In the genomic region with DNA sequence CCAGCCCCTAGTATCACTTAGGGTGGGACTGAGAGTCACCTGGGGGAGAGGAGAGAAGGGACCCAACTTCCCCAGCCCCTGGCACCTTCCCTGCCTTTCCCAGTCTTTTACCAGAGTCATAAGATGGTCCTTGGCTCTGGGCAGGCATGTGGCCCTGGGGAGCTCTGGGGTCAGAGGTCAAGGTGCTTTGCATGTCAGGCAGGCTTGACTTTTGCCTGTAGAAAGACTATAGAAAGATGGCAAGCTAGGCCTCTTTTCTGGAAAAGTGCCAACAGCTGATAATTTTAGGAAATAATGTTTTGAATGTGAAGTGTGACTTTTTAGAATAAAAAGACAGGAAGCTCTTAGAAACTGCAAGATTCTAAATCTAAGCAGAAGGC, we compare ENCODE assay signal across 16 cellular contexts.
DNase-seq lines count a peak whose midpoint lies in the region; ATAC-seq, FAIRE-seq and TF ChIP-seq lines count a peak whose summit lies in the region.
"Had no signal": no experiment of that assay in that cellular context is flagged by ENCODE, and none has a peak within 500 bp of the region (broad histone marks: within the 10 kb centered on the region; RNA-seq: fewer than 3 reads in every experiment).

No MANE protein-coding gene starts in this region.

- CTCF ChIA-PET in CD8-positive, alpha-beta T cell (lab: Charles Lee) = interaction anchor here (0.6 to 2.8 kb wide), 6 partner anchors 10 to 47 kb away, joined by 3 to 23 read pairs (median 8); no protein-coding TSS in a partner anchor

- peak overlapping the region; percentile 8; the same call in 1 of the 2 replicates for H3K4me2 ChIP-seq in OCI-LY3 (ENCODE audit: low read length)

- H2AFZ ChIP-seq in OCI-LY3 (ENCODE audit: low read depth, low read length) = no peak overlapping the region

- peaks cover 70% of the 10 kb centered on the region for H3K36me3 Mint-ChIP-seq in CD8-positive, alpha-beta T cell
- H3K36me3 Mint-ChIP-seq in glutamatergic neuron (ENCODE audit: unreplicated experiment) = no peaks in the 10 kb centered on the region

- peak overlapping the region; percentile 1; the same call in 1 of the 2 replicates for H3K9ac ChIP-seq in OCI-LY3 (ENCODE audit: low read length)

- H3K4me1 ChIP-seq in CD8-positive, alpha-beta T cell (ENCODE audit: insufficient read depth, low read length) = peaks cover 43% of the 10 kb centered on the region
- H3K4me1 ChIP-seq in OCI-LY3 (ENCODE audit: low read length) = peaks cover 64% of the 10 kb centered on the region
- H3K4me1 ChIP-seq in spleen = peaks cover 27 to 97% (median 51%) of the 10 kb centered on the region in 6 donors
- H3K4me1 ChIP-seq in upper lobe of right lung = peaks cover 20% of the 10 kb centered on the region

- no peak for ATAC-seq in CD8-positive, alpha-beta T cell
- no peak for ATAC-seq in upper lobe of right lung
- no peak for ATAC-seq in HG03039 (IDR thresholded peaks at IDR 0.05; ENCODE audit: unreplicated experiment)
- ATAC-seq: Panc1 had no signal

- no peak for TF ChIP-seq POLR2A in spleen (IDR thresholded peaks at IDR 0.05)

- no peak for FAIRE-seq in RCC 7860 (lab: Jason Lieb, UNC)
- FAIRE-seq: GM19239 had no signal

- DNase-seq in CD8-positive, alpha-beta T cell = no peak
- DNase-seq in glutamatergic neuron (peak; percentile 47), spleen (peak; percentile 36), upper lobe of right lung (no peak), RCC 7860 (ENCODE audit: low spot score) (no peak)
- DNase-seq: C1 segment of cervical spinal cord, DMS79, GDM1, KG1, NCI-H1092, NCI-H69, SHP77 treated with DMSO at 0.1 percent for 48 hours had no signal

- H3K27ac ChIP-seq in CD8-positive, alpha-beta T cell (ENCODE audit: low read depth, low read length) = no peak overlapping the region
- H3K27ac ChIP-seq in OCI-LY3 (ENCODE audit: low read length) (peak overlapping the region; percentile 37; the same call in 1 of the 2 replicates), spleen (peak overlapping the region in 6 of 8 donors; percentile 7 to 95 (median 70)), upper lobe of right lung (no peak overlapping the region)

- no peaks in the 10 kb centered on the region for H3K27me3 Mint-ChIP-seq in CD8-positive, alpha-beta T cell (ENCODE audit: low read depth)
- H3K27me3 Mint-ChIP-seq in glutamatergic neuron (ENCODE audit: unreplicated experiment) = peaks cover 11% of the 10 kb centered on the region

- H3K27ac Mint-ChIP-seq in CD8-positive, alpha-beta T cell = peak overlapping the region; percentile 63
- H3K27ac Mint-ChIP-seq in glutamatergic neuron (ENCODE audit: unreplicated experiment) = no peak overlapping the region

- peaks cover 57% of the 10 kb centered on the region for H3K4me1 Mint-ChIP-seq in CD8-positive, alpha-beta T cell (ENCODE audit: low read depth)
- H3K4me1 Mint-ChIP-seq in glutamatergic neuron (ENCODE audit: low read depth, unreplicated experiment) = peaks cover 15% of the 10 kb centered on the region

- no peaks in the 10 kb centered on the region for H3K9me3 Mint-ChIP-seq in CD8-positive, alpha-beta T cell
- H3K9me3 Mint-ChIP-seq in glutamatergic neuron (ENCODE audit: unreplicated experiment) = no peaks in the 10 kb centered on the region

- H3K9me3 ChIP-seq in CD8-positive, alpha-beta T cell (ENCODE audit: low read length) = no peaks in the 10 kb centered on the region
- no peaks in the 10 kb centered on the region for H3K9me3 ChIP-seq in OCI-LY3 (ENCODE audit: insufficient read depth, low read length)
- no peaks in the 10 kb centered on the region for H3K9me3 ChIP-seq in spleen
- H3K9me3 ChIP-seq in upper lobe of right lung = no peaks in the 10 kb centered on the region

- H3K4me3 Mint-ChIP-seq in CD8-positive, alpha-beta T cell = no peak overlapping the region
- H3K4me3 Mint-ChIP-seq in glutamatergic neuron (ENCODE audit: unreplicated experiment) = no peak overlapping the region

- H3K27me3 ChIP-seq in CD8-positive, alpha-beta T cell (ENCODE audit: insufficient read depth, low read length) = no peaks in the 10 kb centered on the region
- H3K27me3 ChIP-seq in OCI-LY3 (ENCODE audit: low read depth, low read length) = no peaks in the 10 kb centered on the region
- no peaks in the 10 kb centered on the region for H3K27me3 ChIP-seq in spleen (replicated peaks in 1 of 7)
- H3K27me3 ChIP-seq in upper lobe of right lung = no peaks in the 10 kb centered on the region

- TF ChIP-seq CTCF in CD8-positive, alpha-beta T cell (IDR thresholded peaks at IDR 0.05) = no peak
- TF ChIP-seq CTCF in OCI-LY3 (IDR thresholded peaks at IDR 0.05; ENCODE audit: low read depth, low read length) = no peak
- TF ChIP-seq CTCF in glutamatergic neuron (IDR thresholded peaks at IDR 0.05; ENCODE audit: partially characterized antibody, unreplicated experiment) = no peak
- no peak for TF ChIP-seq CTCF in spleen (IDR thresholded peaks at IDR 0.05 in 8 of 11, conservative IDR thresholded peaks at IDR 0.05 in 3 of 11)
- no peak for TF ChIP-seq CTCF in upper lobe of right lung (IDR thresholded peaks at IDR 0.05)

- H3K36me3 ChIP-seq in CD8-positive, alpha-beta T cell (ENCODE audit: insufficient read depth, low read length) = peaks cover 15% of the 10 kb centered on the region
- H3K36me3 ChIP-seq in OCI-LY3 (replicated peaks; ENCODE audit: low read depth, low read length) (peaks cover 58% of the 10 kb centered on the region), spleen (peaks cover 0 to 87% (median 55%) of the 10 kb centered on the region in 6 donors), upper lobe of right lung (peaks cover 72% of the 10 kb centered on the region)

- intact Hi-C loops in CD8-positive, alpha-beta T cell (cut with DNase I, micrococcal nuclease) = no loop called here
- intact Hi-C loops in spleen (cut with DNase I; ENCODE audit: low total_unique reads) = no loop called here
- intact Hi-C loops in upper lobe of right lung (cut with DNase I) = no loop called here

- no peak overlapping the region for H3K4me3 ChIP-seq in CD8-positive, alpha-beta T cell (ENCODE audit: low read depth, low read length)
- H3K4me3 ChIP-seq in OCI-LY3 (ENCODE audit: low read length) (no peak overlapping the region), spleen (no peak overlapping the region), upper lobe of right lung (no peak overlapping the region)

- 0 out of 2 replicates have a peak, but pooled peaks cover 3% of the 10 kb centered on the region for H4K20me1 ChIP-seq in OCI-LY3 (ENCODE audit: insufficient read depth, low read length)

- H3K79me2 ChIP-seq in OCI-LY3 (ENCODE audit: low read length) = peaks cover 19% of the 10 kb centered on the region

- POLR2A ChIA-PET in CD8-positive, alpha-beta T cell (lab: Charles Lee) = interaction anchor here (1.2 to 4.7 kb wide), 2 partner anchors 10 to 11 kb away, joined by 4 to 28 read pairs; no protein-coding TSS in a partner anchor

Comparison
In these comparisons a context has a peak if more than half of its experiments do, and no peak if none do; other contexts are left out.
1. DNase-seq: peak in glutamatergic neuron (single experiment) and spleen (single experiment); none in CD8-positive, alpha-beta T cell (0 of 7), upper lobe of right lung (single experiment) and RCC 7860 (single experiment).
2. H3K27ac ChIP-seq: peak in OCI-LY3 (single experiment) and spleen (6 of 8); none in CD8-positive, alpha-beta T cell (single experiment) and upper lobe of right lung (single experiment).